20 cellular contexts compared by ENCODE assay signal in genomic region chr19:50293263-50294004, GRCh38. TPM values are rescaled to one million over a fixed set of nuclear protein-coding genes. Genes with fewer than 3 reads are reported as not detected.
DNase-seq lines count a peak whose midpoint lies in the region; ATAC-seq and TF ChIP-seq lines count a peak whose summit lies in the region.
"Had no signal": no experiment of that assay in that cellular context is flagged by ENCODE, and none has a peak within 500 bp of the region (broad histone marks: within the 10 kb centered on the region; RNA-seq: fewer than 3 reads in every experiment).

No MANE protein-coding gene starts in this region.

- H3K27ac ChIP-seq in HEK293 (ENCODE audit: extremely low read depth, low read depth, low read length), result no peak overlapping the region
- no peak overlapping the region for H3K27ac ChIP-seq in right atrium auricular region
- H3K27ac ChIP-seq: KMS-11 had no signal

- TF ChIP-seq CTCF in HEK293 (tag by site-specific recombination; IDR thresholded peaks at IDR 0.05) (no peak), right atrium auricular region (IDR thresholded peaks at IDR 0.05) (no peak)

- peaks cover 70% of the 10 kb centered on the region for H3K27me3 Mint-ChIP-seq in stimulated activated naive CD8-positive, alpha-beta T cell treated with anti-CD3 and anti-CD28 coated beads, Interleukin-15, amount 100 ng/mL, for 72 hours

- H3K36me3 ChIP-seq in HEK293 (ENCODE audit: control insufficient read depth in 2 of 2, insufficient read depth in 1 of 2, low read length in 2 of 2) (peaks cover 0 to 7% of the 10 kb centered on the region in 2 experiments; a peak in 2 of 3 replicates), iPS-15b (ENCODE audit: control insufficient read depth, insufficient read depth, low read length) (peaks cover 5% of the 10 kb centered on the region), right atrium auricular region (peaks cover 20% of the 10 kb centered on the region)

- H3K9me3 ChIP-seq in HEK293 (ENCODE audit: control insufficient read depth, insufficient read depth, low read depth, low read length), result no peaks in the 10 kb centered on the region
- H3K9me3 ChIP-seq in iPS-15b (ENCODE audit: control insufficient read depth, insufficient read depth, low read length), result no peaks in the 10 kb centered on the region
- peaks cover 0 to 8% of the 10 kb centered on the region in 2 donors for H3K9me3 ChIP-seq in right atrium auricular region

- POLR2A ChIA-PET in HEK293 (lab: Yijun Ruan, JAX), result no interaction called here

- intact Hi-C loops in posterior vena cava (cut with DNase I), result no loop called here

- H3K4me3 ChIP-seq in HEK293 (ENCODE audit: low read depth, low read length) (no peak overlapping the region), iPS-15b (ENCODE audit: low read depth, low read length) (peak overlapping the region; percentile 22), right atrium auricular region (no peak overlapping the region)

- H3K27me3 ChIP-seq in iPS-15b (ENCODE audit: control insufficient read depth, insufficient read depth, low read length), result no peaks in the 10 kb centered on the region
- no peaks in the 10 kb centered on the region for H3K27me3 ChIP-seq in right atrium auricular region

- no peak overlapping the region for H3K9ac ChIP-seq in iPS-15b (ENCODE audit: low read depth, low read length)
- H3K9ac ChIP-seq: KMS-11 had no signal

- H3K4me1 Mint-ChIP-seq in stimulated activated naive CD8-positive, alpha-beta T cell treated with anti-CD3 and anti-CD28 coated beads, Interleukin-15, amount 100 ng/mL, for 72 hours, result peaks cover 8% of the 10 kb centered on the region
- H3K4me1 Mint-ChIP-seq: B cell, CD14-positive monocyte had no signal

- no peak overlapping the region for H3K27ac Mint-ChIP-seq in stimulated activated naive CD8-positive, alpha-beta T cell treated with anti-CD3 and anti-CD28 coated beads, Interleukin-15, amount 100 ng/mL, for 72 hours
- H3K27ac Mint-ChIP-seq: B cell; CD14-positive monocyte; CD8-positive, alpha-beta T cell had no signal

- H3K4me1 ChIP-seq in HEK293 (ENCODE audit: control insufficient read depth, insufficient read depth, low read length), result no peaks in the 10 kb centered on the region
- no peaks in the 10 kb centered on the region for H3K4me1 ChIP-seq in iPS-15b (ENCODE audit: control insufficient read depth, insufficient read depth, low read length)
- no peaks in the 10 kb centered on the region for H3K4me1 ChIP-seq in right atrium auricular region

- DNase-seq in ELF-1 (ENCODE audit: low read depth, low spot score) (peak; percentile 52), posterior vena cava (ENCODE audit: low spot score) (peak; percentile 62), right atrium auricular region (ENCODE audit: low spot score) (no peak)
- DNase-seq in activated effector memory CD4-positive, alpha-beta T cell treated with Interleukin-2 at 50 U/mL for 16 hours, result no peak
- no peak for DNase-seq in stimulated activated naive CD8-positive, alpha-beta T cell treated with anti-CD3 and anti-CD28 coated beads, Interleukin-15, amount 100 ng/mL, for 72 hours
- DNase-seq: CD8-positive, alpha-beta T cell; COR-L47; DMS153; DMS79 treated with DMSO at 0.1 percent for 48 hours; EL; GDM1; GOT3 had no signal

- CTCF ChIA-PET in HEK293 (lab: Yijun Ruan, JAX), result interaction anchor here (0.8 kb wide), 1 partner anchor 35 kb away, joined by 3 read pairs; no protein-coding TSS in a partner anchor

- H3K9me3 Mint-ChIP-seq in stimulated activated naive CD8-positive, alpha-beta T cell treated with anti-CD3 and anti-CD28 coated beads, Interleukin-15, amount 100 ng/mL, for 72 hours, result peaks cover 0 to 18% of the 10 kb centered on the region in 2 donors
- H3K9me3 Mint-ChIP-seq: CD8-positive, alpha-beta T cell had no signal

- no peak for ATAC-seq in GM18909 (IDR thresholded peaks at IDR 0.05; ENCODE audit: poor library complexity, unreplicated experiment)
- ATAC-seq in stimulated activated naive CD8-positive, alpha-beta T cell treated with anti-CD3 and anti-CD28 coated beads, Interleukin-15, amount 100 ng/mL, for 72 hours, result no peak
- ATAC-seq: CD8-positive, alpha-beta T cell; HepG2 had no signal

- no peak overlapping the region for H3K4me3 Mint-ChIP-seq in stimulated activated naive CD8-positive, alpha-beta T cell treated with anti-CD3 and anti-CD28 coated beads, Interleukin-15, amount 100 ng/mL, for 72 hours
- H3K4me3 Mint-ChIP-seq: B cell; CD14-positive monocyte; CD8-positive, alpha-beta T cell had no signal

TF ChIP-seq in HEK293, 187 proteins besides CTCF, POLR2A, EP300 and RAD21:
- TF ChIP-seq ZNF513 (tag by site-specific recombination; IDR thresholded peaks at IDR 0.05), result no peak
- no peak for TF ChIP-seq ZNF549 (tag by site-specific recombination; IDR thresholded peaks at IDR 0.05)
- TF ChIP-seq ZNF174 (tag by site-specific recombination; IDR thresholded peaks at IDR 0.05), result no peak
- no peak for TF ChIP-seq HOXD13 (CRISPR knock-in tag; IDR thresholded peaks at IDR 0.05; ENCODE audit: borderline replicate concordance)
- no peak for TF ChIP-seq BCL6B (tag by site-specific recombination; IDR thresholded peaks at IDR 0.05)
- no peak for TF ChIP-seq SP2 (tag by site-specific recombination; IDR thresholded peaks at IDR 0.05)
- no peak for TF ChIP-seq ZNF530 (tag by site-specific recombination; IDR thresholded peaks at IDR 0.05; ENCODE audit: low read depth)
- peak; percentile 78 for TF ChIP-seq ZFP3 (tag by site-specific recombination; IDR thresholded peaks at IDR 0.05; ENCODE audit: low read depth)

RNA-seq across cellular contexts. Expression of gene KCNC3, which starts 35.7 kb away (rescaled TPM):
- total RNA-seq in posterior vena cava, result under 1 TPM; 0.83 to 0.90 TPM
- 1 to 10 TPM; 1.4 to 2.0 TPM for total RNA-seq in right atrium auricular region
- total RNA-seq: HT1080 had no signal

Comparison
In these comparisons a context has a peak if more than half of its experiments do, and no peak if none do; other contexts are left out.
1. DNase-seq: peak in ELF-1 (single experiment) and posterior vena cava (single experiment); none in activated effector memory CD4-positive, alpha-beta T cell treated with Interleukin-2 at 50 U/mL for 16 hours (single experiment), right atrium auricular region (single experiment) and stimulated activated naive CD8-positive, alpha-beta T cell treated with anti-CD3 and anti-CD28 coated beads, Interleukin-15, amount 100 ng/mL, for 72 hours (0 of 2).